ENCODE assay signal across 7 cellular contexts in genomic region chr17:27293359-27293897, GRCh38. TPM values are rescaled to one million over a fixed set of nuclear protein-coding genes. Genes with fewer than 3 reads are reported as not detected.
DNase-seq lines count a peak whose midpoint lies in the region; ATAC-seq and TF ChIP-seq lines count a peak whose summit lies in the region.

No MANE protein-coding gene starts in this region.

- peak overlapping the region; percentile 88 for H3K4me2 ChIP-seq in HCT116 (ENCODE audit: low read length)

- no peak for TF ChIP-seq RAD21 in HCT116 (IDR thresholded peaks at IDR 0.05; ENCODE audit: low read depth)

- no peak overlapping the region for H2AFZ ChIP-seq in HCT116 (ENCODE audit: low read depth, low read length, poor library complexity, severe bottlenecking)

- no peak for ATAC-seq in HCT116
- ATAC-seq in sciatic nerve, result no peak
- ATAC-seq in GM19467 (IDR thresholded peaks at IDR 0.05; ENCODE audit: unreplicated experiment), result no peak

- peak overlapping the region; percentile 91 for H3K27ac ChIP-seq in HCT116 (ENCODE audit: low read depth, low read length)
- peak overlapping the region; percentile 99 to 100 (median 100) for H3K27ac ChIP-seq in esophagus muscularis mucosa (replicated peaks in 1 of 4)

- H4K20me1 ChIP-seq in HCT116 (ENCODE audit: insufficient read depth), result no peaks in the 10 kb centered on the region

- 87% methylated on average over 15 of the region's 15 CpGs for WGBS in esophagus muscularis mucosa

- TF ChIP-seq EP300 in esophagus muscularis mucosa (IDR thresholded peaks at IDR 0.05), result no peak

- intact Hi-C loops in HCT116 (cut with micrococcal nuclease) (loop anchor here (5.0 kb wide), 1 partner anchor 46 kb away; no protein-coding TSS in a partner anchor), esophagus muscularis mucosa (cut with DNase I) (loop anchor here (5.0 kb wide), 1 partner anchor 59 kb away; no protein-coding TSS in a partner anchor), sciatic nerve (cut with DNase I) (no loop called here)

- RAD21 ChIA-PET in HCT116 (lab: Charles Lee; ENCODE audit: low non-redundant PET in 1 of 2, low total read pairs in 2 of 2, uncharacterized antibody in 2 of 2, unreplicated experiment in 2 of 2), result no interaction called here

- H3K4me3 ChIP-seq in HCT116 (replicated peaks in 1 of 2; ENCODE audit: low read depth in 1 of 2, low read length in 2 of 2) (peak overlapping the region; percentile 87 to 99), esophagus muscularis mucosa (peak overlapping the region; percentile 85 to 98 (median 90))

- H3K79me2 ChIP-seq in HCT116 (ENCODE audit: insufficient read depth, low read length), result peaks cover 43% of the 10 kb centered on the region

- peak overlapping the region; percentile 95 for H3K9ac ChIP-seq in HCT116 (ENCODE audit: low read length)

- DNase-seq in HCT116 (ENCODE audit: low read depth, low spot score) (no peak), esophagus muscularis mucosa (ENCODE audit: extremely low spot score) (no peak), sciatic nerve (ENCODE audit: low spot score) (peak; percentile 74), LoVo (ENCODE audit: low spot score) (no peak), NCI-H748 (lab: John Stamatoyannopoulos, UW; ENCODE audit: unreplicated experiment) (no peak)
- DNase-seq in activated CD4-positive, alpha-beta T cell treated with anti-CD3 and anti-CD28 coated beads, Interleukin-2, amount 50 U/mL, for 1 hour, result peak; percentile 4

- H3K4me1 ChIP-seq in HCT116 (ENCODE audit: control insufficient read depth in 1 of 2, insufficient read depth in 2 of 2, low read length in 2 of 2) (peaks cover 22 to 23% of the 10 kb centered on the region in 2 experiments), esophagus muscularis mucosa (peaks cover 23 to 34% (median 28%) of the 10 kb centered on the region in 4 donors)

- TF ChIP-seq CTCF in HCT116 (IDR thresholded peaks at IDR 0.05 in 2 of 3, conservative IDR thresholded peaks at IDR 0.05 in 1 of 3; ENCODE audit: borderline replicate concordance in 1 of 3, insufficient read depth in 1 of 3, low read depth in 2 of 3, low read length in 2 of 3) (no peak), esophagus muscularis mucosa (IDR thresholded peaks at IDR 0.05) (no peak)

- POLR2A ChIA-PET in HCT116 (lab: Charles Lee), result interaction anchor here (0.9 to 2.3 kb wide), 8 partner anchors 10 to 56 kb away, joined by 3 to 10 read pairs (median 4); no protein-coding TSS in a partner anchor

- CTCF ChIA-PET in HCT116 (lab: Charles Lee), result interaction anchor here (0.8 to 2.1 kb wide), 2 partner anchors 40 to 48 kb away, joined by 3 to 6 read pairs; no protein-coding TSS in a partner anchor

- no peaks in the 10 kb centered on the region for H3K9me2 ChIP-seq in HCT116 (ENCODE audit: insufficient read depth)

- TF ChIP-seq POLR2A in HCT116 (IDR thresholded peaks at IDR 0.05; ENCODE audit: borderline replicate concordance, extremely low read depth, insufficient read depth, insufficient read length) (no peak), esophagus muscularis mucosa (IDR thresholded peaks at IDR 0.05; ENCODE audit: low read depth) (no peak)

- H3K9me3 ChIP-seq in HCT116 (ENCODE audit: control insufficient read depth in 1 of 2, insufficient read depth in 1 of 2, low read depth in 1 of 2, low read length in 2 of 2), result no peaks in the 10 kb centered on the region
- no peaks in the 10 kb centered on the region for H3K9me3 ChIP-seq in esophagus muscularis mucosa

- TSS peak; percentile 94 for BruUV-seq in HCT116 (replicated peaks; lab: Mats Ljungman, UMichigan)

- no peaks in the 10 kb centered on the region for H3K27me3 ChIP-seq in HCT116 (ENCODE audit: insufficient read depth, low read length)
- no peaks in the 10 kb centered on the region for H3K27me3 ChIP-seq in esophagus muscularis mucosa

- no peaks in the 10 kb centered on the region; a peak in 1 of 4 replicates for H3K36me3 ChIP-seq in HCT116 (ENCODE audit: control insufficient read depth in 1 of 2, insufficient read depth in 2 of 2, low read length in 2 of 2)
- peaks cover 0 to 5% (median 0%) of the 10 kb centered on the region in 4 donors for H3K36me3 ChIP-seq in esophagus muscularis mucosa

TF ChIP-seq in HCT116, 20 proteins besides CTCF, POLR2A, EP300 and RAD21:
- TF ChIP-seq CEBPB (IDR thresholded peaks at IDR 0.05; ENCODE audit: low read depth), result no peak

RNA-seq across cellular contexts. Expression of gene WSB1, which starts 0.5 kb away (rescaled TPM):
- total RNA-seq in HCT116 (2021; ENCODE audit: unreplicated experiment) (88.0 TPM), esophagus muscularis mucosa (100 to 1,000 TPM in 3 of 4 donors, 10 to 100 TPM in 1; 84.1 to 125 (median 118) TPM), sciatic nerve (396 TPM)
- 68.8 and 74.3 TPM in 2 replicates for polyA plus RNA-seq in HCT116 (2012)

Comparison
In these comparisons a context has a peak if more than half of its experiments do, and no peak if none do; other contexts are left out.
1. DNase-seq: peak in activated CD4-positive, alpha-beta T cell treated with anti-CD3 and anti-CD28 coated beads, Interleukin-2, amount 50 U/mL, for 1 hour (single experiment) and sciatic nerve (single experiment); none in HCT116 (single experiment), esophagus muscularis mucosa (single experiment), LoVo (single experiment) and NCI-H748 (single experiment).